ENCODE assay signal across 27 cellular contexts in genomic region chr2:64336171-64336570, GRCh38.
DNase-seq lines count a peak whose midpoint lies in the region; ATAC-seq and TF ChIP-seq lines count a peak whose summit lies in the region.
"Had no signal": no experiment of that assay in that cellular context is flagged by ENCODE, and none has a peak within 500 bp of the region (broad histone marks: within the 10 kb centered on the region; RNA-seq: fewer than 3 reads in every experiment).

No MANE protein-coding gene starts in this region.

- no peak overlapping the region for H3K4me3 Mint-ChIP-seq in endodermal cell
- H3K4me3 Mint-ChIP-seq: B cell; CD4-positive, alpha-beta memory T cell; CD4-positive, CD25-positive, alpha-beta regulatory T cell; CD8-positive, alpha-beta memory T cell had no signal

- H3K4me1 ChIP-seq in RWPE2 (ENCODE audit: insufficient read depth, poor library complexity, severe bottlenecking): no peaks in the 10 kb centered on the region
- H3K4me1 ChIP-seq in endodermal cell (ENCODE audit: control insufficient read depth, insufficient read depth, low read length): no peaks in the 10 kb centered on the region
- H3K4me1 ChIP-seq: A549, Caco-2 had no signal

- peak; percentile 9 for DNase-seq in CD1c-positive myeloid dendritic cell (ENCODE audit: extremely low spot score)
- DNase-seq in RWPE2 (ENCODE audit: low spot score): no peak
- no peak for DNase-seq in endodermal cell
- peak; percentile 43 for DNase-seq in fibroblast of mammary gland (ENCODE audit: low read depth)
- DNase-seq in hippocampal formation (lab: John Stamatoyannopoulos, UW): no peak
- no peak for DNase-seq in NOMO-1 (lab: John Stamatoyannopoulos, UW; ENCODE audit: unreplicated experiment in 2 of 2)
- DNase-seq: AML-193; Caco-2; Calu3; CD4-positive, alpha-beta memory T cell; CD4-positive, CD25-positive, alpha-beta regulatory T cell; CD8-positive, alpha-beta memory T cell; DMS 273 treated with DMSO at 0.1 percent for 48 hours; DMS153; DMS53; DMS79; DND-41; EL; GDM1 had no signal

- H3K4me3 ChIP-seq in RWPE2 (ENCODE audit: severe bottlenecking) (no peak overlapping the region), endodermal cell (ENCODE audit: low read length) (peak overlapping the region; percentile 60), fibroblast of mammary gland (ENCODE audit: control insufficient read depth, low read depth, low read length) (no peak overlapping the region)
- H3K4me3 ChIP-seq: A549; BLaER1 treated with 17β-estradiol and CSF1 and Interleukin-3, amounts not matched to agents 10 nM and 100 nM; GM12878 had no signal

- peaks cover 12% of the 10 kb centered on the region for H3K9me3 Mint-ChIP-seq in endodermal cell
- H3K9me3 Mint-ChIP-seq: CD4-positive, alpha-beta memory T cell; CD4-positive, CD25-positive, alpha-beta regulatory T cell; CD8-positive, alpha-beta memory T cell had no signal

- H3K4me1 Mint-ChIP-seq in endodermal cell: peaks cover 27% of the 10 kb centered on the region
- H3K4me1 Mint-ChIP-seq: B cell; CD4-positive, alpha-beta memory T cell had no signal

- H3K9ac ChIP-seq in endodermal cell (ENCODE audit: extremely low read depth, low read length, poor library complexity, severe bottlenecking): no peak overlapping the region
- H3K9ac ChIP-seq: BLaER1 treated with 17β-estradiol and CSF1 and Interleukin-3, amounts not matched to agents 10 nM and 100 nM had no signal

- ATAC-seq in RWPE2 (ENCODE audit: low read depth) (0 out of 3 replicates have a peak, but pooled peaks have one; percentile 33), HG03025 (IDR thresholded peaks at IDR 0.05; ENCODE audit: low FRiP score, unreplicated experiment) (no peak), GM19455 (IDR thresholded peaks at IDR 0.05; ENCODE audit: unreplicated experiment) (no peak)
- ATAC-seq: A549, GM12878 had no signal

- H3K9me3 ChIP-seq in RWPE2 (ENCODE audit: severe bottlenecking) (no peaks in the 10 kb centered on the region), endodermal cell (ENCODE audit: control insufficient read depth, low read length) (peaks cover 15% of the 10 kb centered on the region)
- H3K9me3 ChIP-seq: A549, Caco-2 had no signal

- H3K27me3 ChIP-seq in RWPE2 (ENCODE audit: insufficient read depth, poor library complexity, severe bottlenecking): no peaks in the 10 kb centered on the region
- no peaks in the 10 kb centered on the region for H3K27me3 ChIP-seq in endodermal cell (ENCODE audit: control insufficient read depth, insufficient read depth, low read length, poor library complexity, severe bottlenecking)
- H3K27me3 ChIP-seq: BLaER1 treated with 17β-estradiol and CSF1 and Interleukin-3, amounts not matched to agents 10 nM and 100 nM had no signal

- TF ChIP-seq CTCF in RWPE2 (IDR thresholded peaks at IDR 0.05; ENCODE audit: poor library complexity, severe bottlenecking) (no peak), endodermal cell (conservative IDR thresholded peaks at IDR 0.05) (no peak), fibroblast of mammary gland (conservative IDR thresholded peaks at IDR 0.05; ENCODE audit: control insufficient read depth, insufficient read depth, low read depth, low read length) (no peak)

- H3K36me3 Mint-ChIP-seq in endodermal cell (ENCODE audit: low read depth): no peaks in the 10 kb centered on the region
- H3K36me3 Mint-ChIP-seq: CD4-positive, alpha-beta memory T cell; CD4-positive, CD25-positive, alpha-beta regulatory T cell had no signal

- H3K36me3 ChIP-seq in RWPE2 (ENCODE audit: low read depth) (no peaks in the 10 kb centered on the region), endodermal cell (ENCODE audit: control insufficient read depth, insufficient read depth, low read length) (no peaks in the 10 kb centered on the region)
- H3K36me3 ChIP-seq: BLaER1 treated with 17β-estradiol and CSF1 and Interleukin-3, amounts not matched to agents 10 nM and 100 nM had no signal

- H3K27ac ChIP-seq in RWPE2 (ENCODE audit: poor library complexity, severe bottlenecking) (no peak overlapping the region), endodermal cell (ENCODE audit: low read depth, low read length) (no peak overlapping the region)
- H3K27ac ChIP-seq: 22Rv1; A549; BLaER1 treated with 17β-estradiol and CSF1 and Interleukin-3, amounts not matched to agents 10 nM and 100 nM; C4-2B had no signal

- 100% methylated on average over 1 of the region's 1 CpG; no CpG with 5 or more reads in 1 of the 2 experiments for WGBS in endodermal cell (ENCODE audit: insufficient coverage in 1 of 2, insufficient read length in 1 of 2), 2 experiments

- H3K27me3 Mint-ChIP-seq in endodermal cell (ENCODE audit: insufficient read depth): no peaks in the 10 kb centered on the region
- H3K27me3 Mint-ChIP-seq: CD4-positive, CD25-positive, alpha-beta regulatory T cell had no signal

- H3K27ac Mint-ChIP-seq in endodermal cell: no peak overlapping the region
- H3K27ac Mint-ChIP-seq: B cell; CD4-positive, alpha-beta memory T cell; CD4-positive, CD25-positive, alpha-beta regulatory T cell; CD8-positive, alpha-beta memory T cell had no signal

Comparison
In these comparisons a context has a peak if more than half of its experiments do, and no peak if none do; other contexts are left out.
1. DNase-seq: peak in CD1c-positive myeloid dendritic cell (single experiment) and fibroblast of mammary gland (single experiment); none in RWPE2 (single experiment), endodermal cell (single experiment), hippocampal formation (0 of 2) and NOMO-1 (0 of 2).